ENCODE assay signal across 8 cellular contexts in genomic region chr18:74896390-74896991, GRCh38.
DNase-seq lines count a peak whose midpoint lies in the region; ATAC-seq and TF ChIP-seq lines count a peak whose summit lies in the region.

No MANE protein-coding gene starts in this region.

- H3K9me3 Mint-ChIP-seq in activated CD4-positive, alpha-beta memory T cell treated with anti-CD3 and anti-CD28 coated beads, Interleukin-2, amount 10 ng/mL, durations not matched to agents 7 days and 5 days = no peaks in the 10 kb centered on the region

- no peak for TF ChIP-seq EP300 in sigmoid colon (IDR thresholded peaks at IDR 0.05)

- H3K4me1 Mint-ChIP-seq in activated CD4-positive, alpha-beta memory T cell treated with anti-CD3 and anti-CD28 coated beads, Interleukin-2, amount 10 ng/mL, durations not matched to agents 7 days and 5 days = peaks cover 23% of the 10 kb centered on the region

- H3K27me3 Mint-ChIP-seq in activated CD4-positive, alpha-beta memory T cell treated with anti-CD3 and anti-CD28 coated beads, Interleukin-2, amount 10 ng/mL, durations not matched to agents 7 days and 5 days = no peaks in the 10 kb centered on the region

- TF ChIP-seq CTCF in sigmoid colon (IDR thresholded peaks at IDR 0.05) (peak in 3 of 4 experiments; percentile 25 to 47 (median 30)), vagina (IDR thresholded peaks at IDR 0.05) (peak in 1 of 3 experiments; percentile 10)

- POLR2A ChIA-PET in activated CD4-positive, alpha-beta memory T cell treated with anti-CD3 and anti-CD28 coated beads, Interleukin-2, amount 10 ng/mL, durations not matched to agents 7 days and 5 days (lab: Charles Lee) = no interaction called here

- DNase-seq in NCI-H524 (lab: John Stamatoyannopoulos, UW) (peak; percentile 16 to 55), NCI-H524 treated with DMSO at 0.1 percent for 48 hours (lab: John Stamatoyannopoulos, UW) (no peak), NCI-H2107 treated with DMSO at 0.1 percent for 48 hours (lab: John Stamatoyannopoulos, UW; ENCODE audit: unreplicated experiment) (peak; percentile 90), globus pallidus (ENCODE audit: low spot score) (peak; percentile 37), sigmoid colon (no peak), vagina (ENCODE audit: extremely low spot score in 2 of 2) (no peak)
- DNase-seq in activated CD4-positive, alpha-beta memory T cell treated with anti-CD3 and anti-CD28 coated beads, Interleukin-2, amount 10 ng/mL, durations not matched to agents 7 days and 5 days = peak; percentile 52

- no peaks in the 10 kb centered on the region for H3K36me3 Mint-ChIP-seq in activated CD4-positive, alpha-beta memory T cell treated with anti-CD3 and anti-CD28 coated beads, Interleukin-2, amount 10 ng/mL, durations not matched to agents 7 days and 5 days (ENCODE audit: low read depth)

- H3K4me1 ChIP-seq in sigmoid colon = peaks cover 0 to 29% (median 0%) of the 10 kb centered on the region in 4 donors
- no peaks in the 10 kb centered on the region for H3K4me1 ChIP-seq in vagina

- CTCF ChIA-PET in activated CD4-positive, alpha-beta memory T cell treated with anti-CD3 and anti-CD28 coated beads, Interleukin-2, amount 10 ng/mL, durations not matched to agents 7 days and 5 days (lab: Charles Lee) = interaction anchor here (0.7 to 1.4 kb wide), 6 partner anchors 11 to 583 kb away, joined by 3 to 8 read pairs (median 4); no protein-coding TSS in a partner anchor

- ATAC-seq in HG02759 (IDR thresholded peaks at IDR 0.05; ENCODE audit: unreplicated experiment) = peak; percentile 70

- no peak overlapping the region for H3K4me3 ChIP-seq in sigmoid colon
- no peak overlapping the region for H3K4me3 ChIP-seq in vagina

- intact Hi-C loops in sigmoid colon (cut with DNase I) (no loop called here), vagina (cut with DNase I) (no loop called here)

- 26 to 51% methylated on average over 4 of the region's 4 CpGs for WGBS in sigmoid colon, 2 donors

- H3K36me3 ChIP-seq in sigmoid colon (no peaks in the 10 kb centered on the region), vagina (no peaks in the 10 kb centered on the region)

- no peaks in the 10 kb centered on the region for H3K9me3 ChIP-seq in sigmoid colon
- H3K9me3 ChIP-seq in vagina = no peaks in the 10 kb centered on the region

- H3K27ac ChIP-seq in sigmoid colon = no peak overlapping the region
- no peak overlapping the region for H3K27ac ChIP-seq in vagina

- H3K27me3 ChIP-seq in sigmoid colon = no peaks in the 10 kb centered on the region
- H3K27me3 ChIP-seq in vagina = no peaks in the 10 kb centered on the region

- TF ChIP-seq POLR2A in sigmoid colon (IDR thresholded peaks at IDR 0.05) (no peak), vagina (IDR thresholded peaks at IDR 0.05) (no peak)

- no peak overlapping the region for H3K27ac Mint-ChIP-seq in activated CD4-positive, alpha-beta memory T cell treated with anti-CD3 and anti-CD28 coated beads, Interleukin-2, amount 10 ng/mL, durations not matched to agents 7 days and 5 days

- no peak overlapping the region for H3K4me3 Mint-ChIP-seq in activated CD4-positive, alpha-beta memory T cell treated with anti-CD3 and anti-CD28 coated beads, Interleukin-2, amount 10 ng/mL, durations not matched to agents 7 days and 5 days

Comparison
In these comparisons a context has a peak if more than half of its experiments do, and no peak if none do; other contexts are left out.
1. DNase-seq: peak in NCI-H524 (2 of 2), NCI-H2107 treated with DMSO at 0.1 percent for 48 hours (single experiment), activated CD4-positive, alpha-beta memory T cell treated with anti-CD3 and anti-CD28 coated beads, Interleukin-2, amount 10 ng/mL, durations not matched to agents 7 days and 5 days (single experiment) and globus pallidus (single experiment); none in NCI-H524 treated with DMSO at 0.1 percent for 48 hours (single experiment), sigmoid colon (single experiment) and vagina (0 of 2).